8 cellular contexts compared by ENCODE assay signal in genomic region chr10:112553315-112553714, GRCh38.
"Had no signal": no experiment of that assay in that cellular context is flagged by ENCODE, and none has a peak within 500 bp of the region (broad histone marks: within the 10 kb centered on the region; RNA-seq: fewer than 3 reads in every experiment).

No MANE protein-coding gene starts in this region.

- ATAC-seq: GM12878 had no signal

- FAIRE-seq: G401.6, GM12878, GM12891, GM12892, GM18507, GM19239 had no signal

- H3K4me3 ChIP-seq: GM12878 had no signal

- DNase-seq: GDM1, GF-D8 had no signal
